ENCODE assay signal across 11 cellular contexts in the genomic region with DNA sequence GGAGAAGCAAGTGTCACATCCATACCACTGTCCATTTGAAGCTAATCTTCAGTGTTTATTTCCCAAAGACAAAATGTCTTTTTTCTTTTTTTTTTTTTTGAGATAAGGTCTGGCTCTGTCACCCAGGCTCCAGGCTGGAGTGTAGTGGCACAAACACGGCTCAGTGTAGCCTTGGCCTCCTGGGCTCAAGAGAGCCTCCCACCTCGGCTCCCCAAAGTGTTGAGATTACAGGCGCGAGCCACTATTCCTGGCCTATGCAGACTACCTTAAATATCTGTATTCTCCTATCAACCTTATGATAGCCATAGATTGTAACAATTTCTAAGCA. TPM values are rescaled to one million over a fixed set of nuclear protein-coding genes. Genes with fewer than 3 reads are reported as not detected.
DNase-seq lines count a peak whose midpoint lies in the region; ATAC-seq, FAIRE-seq and TF ChIP-seq lines count a peak whose summit lies in the region.
"Had no signal": no experiment of that assay in that cellular context is flagged by ENCODE, and none has a peak within 500 bp of the region (broad histone marks: within the 10 kb centered on the region; RNA-seq: fewer than 3 reads in every experiment).

No MANE protein-coding gene starts in this region.

- no peak for DNase-seq in GM23338 (ENCODE audit: low spot score)
- no peak for DNase-seq in Karpas-422
- no peak for DNase-seq in HepG2 (ENCODE audit: low spot score)
- no peak for DNase-seq in middle frontal gyrus (ENCODE audit: extremely low spot score, low spot score)
- DNase-seq in osteocyte (ENCODE audit: extremely low spot score, unreplicated experiment) = no peak
- no peak for DNase-seq in NCI-H2196 (lab: John Stamatoyannopoulos, UW; ENCODE audit: unreplicated experiment)
- no peak for DNase-seq in retina

- TF ChIP-seq RAD21 in HepG2 (CRISPR knock-in tag; IDR thresholded peaks at IDR 0.05) = no peak

- H3K27ac ChIP-seq in GM23338 (ENCODE audit: low read depth) (no peak overlapping the region), Karpas-422 (ENCODE audit: low read length) (no peak overlapping the region), HepG2 (ENCODE audit: extremely low read length, insufficient read depth, low read length) (no peak overlapping the region)
- H3K27ac ChIP-seq: thoracic aorta had no signal

- H3K4me2 ChIP-seq in GM23338 (no peak overlapping the region), Karpas-422 (ENCODE audit: low read depth, low read length, poor library complexity, severe bottlenecking) (peak overlapping the region; percentile 66), HepG2 (ENCODE audit: low read depth, low read length) (peak overlapping the region; percentile 86)

- no peak for TF ChIP-seq EP300 in HepG2 (IDR thresholded peaks at IDR 0.05; ENCODE audit: low read depth in 2 of 2, low read length in 2 of 2)
- TF ChIP-seq EP300 in HepG2 (CRISPR knock-in tag; IDR thresholded peaks at IDR 0.05; ENCODE audit: borderline replicate concordance) = no peak

- intact Hi-C loops in HepG2 (cut with micrococcal nuclease; ENCODE audit: unreplicated experiment) = loop anchor here (5.0 kb wide), 1 partner anchor 118 kb away; the partner anchor contains the start of gene HDDC3

- H3K4me3 ChIP-seq in GM23338 = no peak overlapping the region
- H3K4me3 ChIP-seq in Karpas-422 (ENCODE audit: low read length) = no peak overlapping the region
- no peak overlapping the region for H3K4me3 ChIP-seq in HepG2 (replicated peaks in 1 of 3; ENCODE audit: insufficient read depth in 1 of 3, low read depth in 2 of 3, low read length in 3 of 3)
- H3K4me3 ChIP-seq: thoracic aorta had no signal

- CTCF ChIA-PET in HepG2 (lab: Yijun Ruan, JAX; ENCODE audit: low intra/inter-chr PET ratio, low total read pairs) = interaction anchor here (1.3 kb wide), 2 partner anchors 28 to 222 kb away, joined by 3 read pairs; partner anchors contain the start of gene VPS33B

- H3K36me3 ChIP-seq in GM23338 (ENCODE audit: insufficient read depth) (no peaks in the 10 kb centered on the region), Karpas-422 (ENCODE audit: insufficient read depth, low read length) (no peaks in the 10 kb centered on the region), HepG2 (replicated peaks in 1 of 2; ENCODE audit: control insufficient read depth in 1 of 2, insufficient read depth in 2 of 2, low read length in 2 of 2) (no peaks in the 10 kb centered on the region)
- H3K36me3 ChIP-seq: thoracic aorta had no signal

- H4K20me1 ChIP-seq in GM23338 (replicated peaks; ENCODE audit: insufficient read depth) (no peaks in the 10 kb centered on the region), Karpas-422 (ENCODE audit: insufficient read depth, low read depth, low read length) (no peaks in the 10 kb centered on the region), HepG2 (ENCODE audit: insufficient read depth, low read length) (no peaks in the 10 kb centered on the region)

- H3K27me3 Mint-ChIP-seq in GM23338 (ENCODE audit: insufficient read depth, low read depth, poor library complexity) = peaks cover 6% of the 10 kb centered on the region
- H3K27me3 Mint-ChIP-seq in osteocyte (ENCODE audit: unreplicated experiment) = peaks cover 63% of the 10 kb centered on the region

- no peaks in the 10 kb centered on the region for H3K4me1 ChIP-seq in GM23338 (ENCODE audit: insufficient read depth)
- peaks cover 12% of the 10 kb centered on the region for H3K4me1 ChIP-seq in Karpas-422 (ENCODE audit: low read length)
- H3K4me1 ChIP-seq in HepG2 (ENCODE audit: insufficient read depth, low read length) = peaks cover 13% of the 10 kb centered on the region; the same call in 1 of the 2 replicates
- H3K4me1 ChIP-seq: Caco-2 had no signal

- no peak for FAIRE-seq in HepG2 (lab: Jason Lieb, UNC)

- H3K9me2 ChIP-seq in GM23338 (ENCODE audit: insufficient read depth) (no peaks in the 10 kb centered on the region), Karpas-422 (replicated peaks; ENCODE audit: insufficient read depth, low read length) (no peaks in the 10 kb centered on the region)

- no peak for TF ChIP-seq POLR2A in HepG2 (IDR thresholded peaks at IDR 0.05; ENCODE audit: insufficient read depth in 1 of 2, low read depth in 2 of 2, low read length in 2 of 2)

- H3K36me3 Mint-ChIP-seq in GM23338 (ENCODE audit: low read depth) (no peaks in the 10 kb centered on the region), osteocyte (ENCODE audit: unreplicated experiment) (no peaks in the 10 kb centered on the region)
- H3K36me3 Mint-ChIP-seq: mesothelial cell of epicardium had no signal

- no peak overlapping the region for H3K27ac Mint-ChIP-seq in GM23338
- no peak overlapping the region for H3K27ac Mint-ChIP-seq in osteocyte (ENCODE audit: unreplicated experiment)
- H3K27ac Mint-ChIP-seq: mesothelial cell of epicardium had no signal

- POLR2A ChIA-PET in HepG2 (lab: Yijun Ruan, JAX) = no interaction called here

- peak; percentile 19 for ATAC-seq in GM19035 (IDR thresholded peaks at IDR 0.05; ENCODE audit: unreplicated experiment)
- peak; percentile 61 for ATAC-seq in GM23338
- peak; percentile 75 for ATAC-seq in HepG2

- H3F3A ChIP-seq in GM23338 (replicated peaks; ENCODE audit: low read depth) = no peaks in the 10 kb centered on the region

- H3K4me3 Mint-ChIP-seq in GM23338 = no peak overlapping the region
- H3K4me3 Mint-ChIP-seq in osteocyte (ENCODE audit: unreplicated experiment) = no peak overlapping the region
- H3K4me3 Mint-ChIP-seq: mesothelial cell of epicardium had no signal

- H2AFZ ChIP-seq in GM23338 (no peak overlapping the region), Karpas-422 (ENCODE audit: low read length) (no peak overlapping the region; the same call in 1 of the 2 replicates), HepG2 (ENCODE audit: low read length) (no peak overlapping the region)

- TF ChIP-seq CTCF in GM23338 (conservative IDR thresholded peaks at IDR 0.05; ENCODE audit: low read depth in 2 of 2) (no peak), HepG2 (CRISPR knock-in tag; IDR thresholded peaks at IDR 0.05) (no peak), osteocyte (IDR thresholded peaks at IDR 0.05) (no peak)

- H3K27me3 ChIP-seq in GM23338 (ENCODE audit: insufficient read depth) = no peaks in the 10 kb centered on the region
- H3K27me3 ChIP-seq in Karpas-422 (ENCODE audit: low read length) = no peaks in the 10 kb centered on the region
- H3K27me3 ChIP-seq in HepG2 (ENCODE audit: control insufficient read depth in 1 of 2, insufficient read depth in 2 of 2, low read length in 2 of 2) = peaks cover 0 to 12% of the 10 kb centered on the region in 2 experiments; a peak in 2 of 5 replicates

- no peak overlapping the region for H3K9ac ChIP-seq in Karpas-422 (ENCODE audit: low read length)
- no peak overlapping the region for H3K9ac ChIP-seq in HepG2 (ENCODE audit: insufficient read depth, low read depth, low read length)

- in situ Hi-C loops in HepG2 (cut with HindIII; ENCODE audit: extremely low pct_ligation_motif_present, low pct_unique_long_range_greater_than_20kb) = no loop called here

- no peaks in the 10 kb centered on the region; the same call in 2 of the 3 replicates for H3K9me3 Mint-ChIP-seq in GM23338
- no peaks in the 10 kb centered on the region for H3K9me3 Mint-ChIP-seq in osteocyte (ENCODE audit: unreplicated experiment)
- H3K9me3 Mint-ChIP-seq: mesothelial cell of epicardium had no signal

- H3K79me2 ChIP-seq in GM23338 (replicated peaks; ENCODE audit: insufficient read depth) (no peaks in the 10 kb centered on the region), Karpas-422 (ENCODE audit: low read length) (no peaks in the 10 kb centered on the region), HepG2 (ENCODE audit: insufficient read depth, low read length) (no peaks in the 10 kb centered on the region)

- H3K9me3 ChIP-seq in Karpas-422 (ENCODE audit: low read length) (no peaks in the 10 kb centered on the region), HepG2 (ENCODE audit: low read length) (no peaks in the 10 kb centered on the region)
- H3K9me3 ChIP-seq: Caco-2, thoracic aorta had no signal

- H3K4me1 Mint-ChIP-seq in GM23338 (no peaks in the 10 kb centered on the region), osteocyte (ENCODE audit: unreplicated experiment) (no peaks in the 10 kb centered on the region)
- H3K4me1 Mint-ChIP-seq: mesothelial cell of epicardium had no signal

- no TSS peak for BruUV-seq in HepG2 (replicated peaks; lab: Mats Ljungman, UMichigan)

- WGBS in HepG2 (ENCODE audit: low lambda C conversion rate) = 7% methylated on average over 4 of the region's 4 CpGs

RNA-seq across cellular contexts. Expression of gene VPS33B, which starts 27.7 kb away (rescaled TPM):
- total RNA-seq in GM23338 (2014; rRNA removed; shearing (Covaris generic)) = 8.8 and 9.2 TPM in 2 replicates
- polyA plus RNA-seq in GM23338 (2016; fragmentation: Nextera tagmentation; extraction: Ambion mirVana) = 15.2 and 19.1 TPM in 2 replicates
- 5.7 and 7.5 TPM in 2 replicates for total RNA-seq in Karpas-422 (2014; rRNA removed; shearing (Covaris generic); ENCODE audit: low replicate concordance)
- 14.7 and 16.5 TPM in 2 replicates for total RNA-seq in HepG2 (2016; rRNA removed; fragmentation: Illumina TruSeq; extraction: Trizol)
- total RNA-seq in HepG2 (2016; cell fraction: cytosol; rRNA removed; fragmentation: Illumina TruSeq; extraction: Trizol; ENCODE audit: low read depth) = 3.4 and 4.8 TPM in 2 replicates
- total RNA-seq in HepG2 (2016; cell fraction: insoluble cytoplasmic fraction; rRNA removed; fragmentation: Illumina TruSeq; extraction: Trizol) = 12.1 and 16.4 TPM in 2 replicates
- total RNA-seq in HepG2 (2016; cell fraction: membrane; rRNA removed; fragmentation: Illumina TruSeq; extraction: Trizol) = 5.4 and 6.5 TPM in 2 replicates
- total RNA-seq in HepG2 (2016; cell fraction: nucleus; rRNA removed; fragmentation: Illumina TruSeq; extraction: Trizol) = 16.0 and 19.0 TPM in 2 replicates
- 13.9 and 15.8 TPM in 2 replicates for polyA plus RNA-seq in HepG2 (2011; rRNA removed)
- polyA plus RNA-seq in HepG2 (2011; cell fraction: cytosol; rRNA removed) = 8.6 and 9.1 TPM in 2 replicates
- polyA plus RNA-seq in HepG2 (2011; cell fraction: nucleus; rRNA removed) = 28.2 and 31.1 TPM in 2 replicates
- polyA plus RNA-seq in HepG2 (2012) = 11.3 and 11.4 TPM in 2 replicates
- polyA plus RNA-seq in HepG2 (2016; cell fraction: cytosol; fragmentation: Illumina TruSeq; extraction: Trizol; ENCODE audit: low read depth) = 2.7 and 2.8 TPM in 2 replicates
- 10.7 and 15.3 TPM in 2 replicates for polyA plus RNA-seq in HepG2 (2016; cell fraction: insoluble cytoplasmic fraction; fragmentation: Illumina TruSeq; extraction: Trizol; ENCODE audit: low read depth)
- 5.2 and 5.4 TPM in 2 replicates for polyA plus RNA-seq in HepG2 (2016; cell fraction: membrane; fragmentation: Illumina TruSeq; extraction: Trizol; ENCODE audit: low read depth)
- polyA plus RNA-seq in HepG2 (2016; cell fraction: nucleus; fragmentation: Illumina TruSeq; extraction: Trizol; ENCODE audit: insufficient read depth, low read depth) = 23.6 and 33.7 TPM in 2 replicates
- polyA minus RNA-seq in HepG2 (2011; rRNA and poly(A)+ RNA removed; ENCODE audit: low replicate concordance) = 11.9 and 12.6 TPM in 2 replicates
- 5.0 and 8.8 TPM in 2 replicates for polyA minus RNA-seq in HepG2 (2011; cell fraction: cytosol; rRNA and poly(A)+ RNA removed)
- 13.9 and 15.2 TPM in 2 replicates for polyA minus RNA-seq in HepG2 (2011; cell fraction: nucleus; rRNA and poly(A)+ RNA removed)
- 12.8 and 13.7 TPM in 2 replicates for total RNA-seq in osteocyte

RNA-seq across cellular contexts. Expression of gene SV2B, which starts 50.0 kb away (rescaled TPM):
- total RNA-seq in GM23338 (2014; rRNA removed; shearing (Covaris generic)) = 0.16 and 0.76 TPM in 2 replicates
- polyA plus RNA-seq in GM23338 (2016; fragmentation: Nextera tagmentation; extraction: Ambion mirVana) (0.06 and 0.09 TPM in 2 replicates), HepG2 (2011; rRNA removed) (not detected in 2 replicates)
- 0.11 and 0.26 TPM in 2 replicates for total RNA-seq in Karpas-422 (2014; rRNA removed; shearing (Covaris generic); ENCODE audit: low replicate concordance)
- total RNA-seq in HepG2 (2016; rRNA removed; fragmentation: Illumina TruSeq; extraction: Trizol) (not detected in 2 replicates), osteocyte (not detected in 2 replicates)
- not detected in 2 replicates for total RNA-seq in HepG2 (2016; cell fraction: cytosol; rRNA removed; fragmentation: Illumina TruSeq; extraction: Trizol; ENCODE audit: low read depth)
- total RNA-seq in HepG2 (2016; cell fraction: insoluble cytoplasmic fraction; rRNA removed; fragmentation: Illumina TruSeq; extraction: Trizol) = not detected in 2 replicates
- not detected in 2 replicates for total RNA-seq in HepG2 (2016; cell fraction: membrane; rRNA removed; fragmentation: Illumina TruSeq; extraction: Trizol)
- not detected in 2 replicates for total RNA-seq in HepG2 (2016; cell fraction: nucleus; rRNA removed; fragmentation: Illumina TruSeq; extraction: Trizol)
- not detected in 2 replicates for polyA plus RNA-seq in HepG2 (2011; cell fraction: cytosol; rRNA removed)
- polyA plus RNA-seq in HepG2 (2011; cell fraction: nucleus; rRNA removed) = not detected in 2 replicates
- polyA plus RNA-seq in HepG2 (2012) = not detected in 2 replicates
- polyA plus RNA-seq in HepG2 (2016; cell fraction: cytosol; fragmentation: Illumina TruSeq; extraction: Trizol; ENCODE audit: low read depth) = not detected in 2 replicates
- not detected in 2 replicates for polyA plus RNA-seq in HepG2 (2016; cell fraction: insoluble cytoplasmic fraction; fragmentation: Illumina TruSeq; extraction: Trizol; ENCODE audit: low read depth)
- polyA plus RNA-seq in HepG2 (2016; cell fraction: membrane; fragmentation: Illumina TruSeq; extraction: Trizol; ENCODE audit: low read depth) = not detected in 2 replicates
- polyA plus RNA-seq in HepG2 (2016; cell fraction: nucleus; fragmentation: Illumina TruSeq; extraction: Trizol; ENCODE audit: insufficient read depth, low read depth) = not detected in 2 replicates
- 1.1 TPM in 1 of 2 replicates, not detected in the other for polyA minus RNA-seq in HepG2 (2011; rRNA and poly(A)+ RNA removed; ENCODE audit: low replicate concordance)
- polyA minus RNA-seq in HepG2 (2011; cell fraction: cytosol; rRNA and poly(A)+ RNA removed) = not detected in 2 replicates
- polyA minus RNA-seq in HepG2 (2011; cell fraction: nucleus; rRNA and poly(A)+ RNA removed) = not detected in 2 replicates
- total RNA-seq: Caco-2 had no signal

RNA-seq across cellular contexts. Expression of gene PRC1, which starts 55.8 kb away (rescaled TPM):
- 93.1 and 102 TPM in 2 replicates for total RNA-seq in GM23338 (2014; rRNA removed; shearing (Covaris generic))
- polyA plus RNA-seq in GM23338 (2016; fragmentation: Nextera tagmentation; extraction: Ambion mirVana) = 148 and 150 TPM in 2 replicates
- 87.5 and 95.5 TPM in 2 replicates for total RNA-seq in Karpas-422 (2014; rRNA removed; shearing (Covaris generic); ENCODE audit: low replicate concordance)
- 162 and 214 TPM in 2 replicates for total RNA-seq in HepG2 (2016; rRNA removed; fragmentation: Illumina TruSeq; extraction: Trizol)
- total RNA-seq in HepG2 (2016; cell fraction: cytosol; rRNA removed; fragmentation: Illumina TruSeq; extraction: Trizol; ENCODE audit: low read depth) = 34.9 and 40.5 TPM in 2 replicates
- total RNA-seq in HepG2 (2016; cell fraction: insoluble cytoplasmic fraction; rRNA removed; fragmentation: Illumina TruSeq; extraction: Trizol) = 154 and 213 TPM in 2 replicates
- 43.7 and 44.0 TPM in 2 replicates for total RNA-seq in HepG2 (2016; cell fraction: membrane; rRNA removed; fragmentation: Illumina TruSeq; extraction: Trizol)
- total RNA-seq in HepG2 (2016; cell fraction: nucleus; rRNA removed; fragmentation: Illumina TruSeq; extraction: Trizol) = 138 and 141 TPM in 2 replicates
- 85.1 and 137 TPM in 2 replicates for polyA plus RNA-seq in HepG2 (2011; rRNA removed)
- polyA plus RNA-seq in HepG2 (2011; cell fraction: cytosol; rRNA removed) = 79.0 and 105 TPM in 2 replicates
- 141 and 237 TPM in 2 replicates for polyA plus RNA-seq in HepG2 (2011; cell fraction: nucleus; rRNA removed)
- polyA plus RNA-seq in HepG2 (2012) = 46.3 and 69.1 TPM in 2 replicates
- polyA plus RNA-seq in HepG2 (2016; cell fraction: cytosol; fragmentation: Illumina TruSeq; extraction: Trizol; ENCODE audit: low read depth) = 7.9 and 8.3 TPM in 2 replicates
- polyA plus RNA-seq in HepG2 (2016; cell fraction: insoluble cytoplasmic fraction; fragmentation: Illumina TruSeq; extraction: Trizol; ENCODE audit: low read depth) = 161 and 179 TPM in 2 replicates
- polyA plus RNA-seq in HepG2 (2016; cell fraction: membrane; fragmentation: Illumina TruSeq; extraction: Trizol; ENCODE audit: low read depth) = 21.4 and 24.5 TPM in 2 replicates
- 138 and 146 TPM in 2 replicates for polyA plus RNA-seq in HepG2 (2016; cell fraction: nucleus; fragmentation: Illumina TruSeq; extraction: Trizol; ENCODE audit: insufficient read depth, low read depth)
- 266 and 946 TPM in 2 replicates for polyA minus RNA-seq in HepG2 (2011; rRNA and poly(A)+ RNA removed; ENCODE audit: low replicate concordance)
- polyA minus RNA-seq in HepG2 (2011; cell fraction: cytosol; rRNA and poly(A)+ RNA removed) = 56.3 and 76.3 TPM in 2 replicates
- 88.1 and 114 TPM in 2 replicates for polyA minus RNA-seq in HepG2 (2011; cell fraction: nucleus; rRNA and poly(A)+ RNA removed)
- 33.9 and 46.4 TPM in 2 replicates for total RNA-seq in osteocyte

Comparison
In these comparisons a context has a peak if more than half of its experiments do, and no peak if none do; other contexts are left out.
1. ATAC-seq: peak in every context shown above with its lines; median percentile 75 in HepG2; 61 in GM23338; 19 in GM19035.